Comparison of ENCODE assay signal across 19 cellular contexts in the genomic region with DNA sequence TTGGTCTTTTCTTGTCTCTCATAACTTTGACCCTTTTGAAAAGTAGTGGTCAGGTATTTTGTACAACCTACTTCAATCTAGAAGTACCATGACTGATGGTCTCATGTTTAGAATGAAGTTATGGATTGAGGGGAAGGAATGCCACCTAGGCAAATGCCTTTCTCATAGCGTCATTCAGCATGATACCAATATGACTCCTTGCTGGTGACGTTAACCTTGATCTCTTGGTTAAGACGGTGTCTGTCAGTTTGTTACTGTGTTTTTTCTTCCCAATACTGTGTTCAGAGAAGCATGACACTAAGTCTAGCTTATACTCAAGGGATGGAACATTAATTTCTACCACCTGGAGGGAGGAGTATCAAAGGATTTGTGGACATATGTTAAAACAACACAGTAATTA.
DNase-seq lines count a peak whose midpoint lies in the region; ATAC-seq, FAIRE-seq and TF ChIP-seq lines count a peak whose summit lies in the region.
"Had no signal": no experiment of that assay in that cellular context is flagged by ENCODE, and none has a peak within 500 bp of the region (broad histone marks: within the 10 kb centered on the region; RNA-seq: fewer than 3 reads in every experiment).

No MANE protein-coding gene starts in this region.

- peak; percentile 9 for DNase-seq in H54 (ENCODE audit: insufficient read length, low spot score)
- peak; percentile 64 for DNase-seq in RKO (ENCODE audit: low spot score)
- peak; percentile 33 for DNase-seq in fibroblast of mammary gland (ENCODE audit: low read depth)
- no peak for DNase-seq in type B pancreatic cell (ENCODE audit: extremely low spot score, unreplicated experiment)
- DNase-seq in CD14-positive monocyte (ENCODE audit: low spot score): no peak
- DNase-seq in T-helper 2 cell treated with Interferon-gamma antibody and Interleukin-4, amounts not matched to agents 5 μg/mL and 100 μg/mL, for 36 hours (ENCODE audit: low spot score): no peak
- no peak for DNase-seq in pons (ENCODE audit: low spot score)
- DNase-seq: activated CD8-positive, alpha-beta memory T cell treated with anti-CD3 and anti-CD28 coated beads, Interleukin-2, amount 50 U/mL, for 48 hours; activated gamma-delta T cell; adrenal gland; effector CD8-positive, alpha-beta T cell; esophagus squamous epithelium; lower lobe of right lung; NCI-H526; SHP77 treated with DMSO at 0.1 percent for 48 hours; stimulated activated CD4-positive, alpha-beta T cell treated with anti-CD3 and anti-CD28 coated beads, Interleukin-2, amount 100 ng/mL, for 48 hours; T-cell had no signal

- H3K4me1 Mint-ChIP-seq in type B pancreatic cell (ENCODE audit: unreplicated experiment): no peaks in the 10 kb centered on the region
- no peaks in the 10 kb centered on the region for H3K4me1 Mint-ChIP-seq in CD14-positive monocyte
- H3K4me1 Mint-ChIP-seq in T-helper 2 cell treated with Interferon-gamma antibody and Interleukin-4, amounts not matched to agents 5 μg/mL and 100 μg/mL, for 36 hours (ENCODE audit: low read depth): no peaks in the 10 kb centered on the region
- H3K4me1 Mint-ChIP-seq: T-cell had no signal

- peak; percentile 82 for FAIRE-seq in H54 (lab: Jason Lieb, UNC)

- H3K27me3 Mint-ChIP-seq in type B pancreatic cell: no peaks in the 10 kb centered on the region
- H3K27me3 Mint-ChIP-seq in CD14-positive monocyte (ENCODE audit: low read depth in 3 of 3): peaks cover 0 to 2% (median 1%) of the 10 kb centered on the region in 3 donors
- no peaks in the 10 kb centered on the region for H3K27me3 Mint-ChIP-seq in T-helper 2 cell treated with Interferon-gamma antibody and Interleukin-4, amounts not matched to agents 5 μg/mL and 100 μg/mL, for 36 hours (ENCODE audit: low read depth)
- H3K27me3 Mint-ChIP-seq: T-cell had no signal

- H3K9me3 Mint-ChIP-seq in type B pancreatic cell: peaks cover 4% of the 10 kb centered on the region
- H3K9me3 Mint-ChIP-seq in CD14-positive monocyte: peaks cover 2 to 12% (median 5%) of the 10 kb centered on the region in 7 donors
- H3K9me3 Mint-ChIP-seq in T-helper 2 cell treated with Interferon-gamma antibody and Interleukin-4, amounts not matched to agents 5 μg/mL and 100 μg/mL, for 36 hours: no peaks in the 10 kb centered on the region
- H3K9me3 Mint-ChIP-seq: T-cell had no signal

- intact Hi-C loops in CD14-positive monocyte (cut with micrococcal nuclease): no loop called here

- H3K36me3 Mint-ChIP-seq in type B pancreatic cell (no peaks in the 10 kb centered on the region), CD14-positive monocyte (no peaks in the 10 kb centered on the region)
- H3K36me3 Mint-ChIP-seq in T-helper 2 cell treated with Interferon-gamma antibody and Interleukin-4, amounts not matched to agents 5 μg/mL and 100 μg/mL, for 36 hours (ENCODE audit: low read depth): no peaks in the 10 kb centered on the region
- H3K36me3 Mint-ChIP-seq: T-cell had no signal

- H3K4me3 ChIP-seq in fibroblast of mammary gland (ENCODE audit: control insufficient read depth, low read depth, low read length): no peak overlapping the region
- H3K4me3 ChIP-seq: adrenal gland; BLaER1 treated with 17β-estradiol and CSF1 and Interleukin-3, amounts not matched to agents 10 nM and 100 nM; esophagus squamous epithelium; lower lobe of right lung had no signal

- TF ChIP-seq CTCF in fibroblast of mammary gland (conservative IDR thresholded peaks at IDR 0.05; ENCODE audit: control insufficient read depth, insufficient read depth, low read depth, low read length): no peak
- no peak for TF ChIP-seq CTCF in type B pancreatic cell (conservative IDR thresholded peaks at IDR 0.05)
- TF ChIP-seq CTCF in CD14-positive monocyte (IDR thresholded peaks at IDR 0.05): no peak

- no peak for TF ChIP-seq POLR2A in H54 (IDR thresholded peaks at IDR 0.05; ENCODE audit: low read depth, low read length)

- H3K27ac Mint-ChIP-seq in type B pancreatic cell (peak overlapping the region; percentile 77), CD14-positive monocyte (no peak overlapping the region)
- no peak overlapping the region for H3K27ac Mint-ChIP-seq in T-helper 2 cell treated with Interferon-gamma antibody and Interleukin-4, amounts not matched to agents 5 μg/mL and 100 μg/mL, for 36 hours
- H3K27ac Mint-ChIP-seq: T-cell had no signal

- no peak for ATAC-seq in GM21528 (IDR thresholded peaks at IDR 0.05; ENCODE audit: low FRiP score, unreplicated experiment)
- ATAC-seq: lower lobe of right lung, T-cell had no signal

- H3K4me3 Mint-ChIP-seq in type B pancreatic cell (no peak overlapping the region), CD14-positive monocyte (no peak overlapping the region)
- H3K4me3 Mint-ChIP-seq in T-helper 2 cell treated with Interferon-gamma antibody and Interleukin-4, amounts not matched to agents 5 μg/mL and 100 μg/mL, for 36 hours: no peak overlapping the region
- H3K4me3 Mint-ChIP-seq: T-cell had no signal

Comparison
In these comparisons a context has a peak if more than half of its experiments do, and no peak if none do; other contexts are left out.
1. DNase-seq: peak in H54 (single experiment), RKO (single experiment) and fibroblast of mammary gland (single experiment); none in type B pancreatic cell (single experiment), CD14-positive monocyte (single experiment), T-helper 2 cell treated with Interferon-gamma antibody and Interleukin-4, amounts not matched to agents 5 μg/mL and 100 μg/mL, for 36 hours (single experiment) and pons (single experiment).